Comparison of ENCODE assay signal across 19 cellular contexts in the genomic region with DNA sequence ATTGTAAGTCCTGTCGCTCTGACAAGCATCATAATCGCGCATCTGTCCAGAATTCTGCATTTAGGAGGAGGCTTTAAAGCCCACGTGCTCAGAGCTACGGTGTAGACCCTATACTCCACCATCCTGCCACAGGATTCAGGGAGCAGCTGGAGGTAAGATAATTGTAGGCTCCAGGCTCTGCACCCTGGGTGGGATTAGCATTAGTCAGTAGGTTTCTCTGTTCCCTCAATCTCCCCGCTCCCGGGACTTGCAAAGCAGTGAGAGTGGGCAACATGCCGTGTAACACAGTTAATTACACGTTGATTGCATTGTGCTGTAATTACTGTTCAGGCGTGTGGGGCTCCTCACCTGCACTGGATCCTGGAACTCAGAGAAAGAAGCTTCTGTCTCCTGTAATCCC.
A peak's percentile ranks its signal among the peaks of the same experiment; 100 is the strongest.
DNase-seq lines count a peak whose midpoint lies in the region; ATAC-seq lines count a peak whose summit lies in the region.
"Had no signal": no experiment of that assay in that cellular context is flagged by ENCODE, and none has a peak within 500 bp of the region (broad histone marks: within the 10 kb centered on the region; RNA-seq: fewer than 3 reads in every experiment).

No MANE protein-coding gene starts in this region.

- DNase-seq in Daoy (ENCODE audit: low read depth) (peak; percentile 49), NCI-H146 (lab: John Stamatoyannopoulos, UW) (peak; percentile 90), NCI-H82 treated with DMSO at 0.1 percent for 48 hours (lab: John Stamatoyannopoulos, UW; ENCODE audit: unreplicated experiment) (peak; percentile 78), left kidney (ENCODE audit: low read depth, low spot score) (peak; percentile 38)
- no peak for DNase-seq in stimulated activated CD4-positive, alpha-beta T cell treated with anti-CD3 and anti-CD28 coated beads, Interleukin-2, amount 100 ng/mL, for 24 hours
- DNase-seq: activated CD4-positive, alpha-beta T cell treated with anti-CD3 and anti-CD28 coated beads, Interleukin-2, amount 50 U/mL, for 48 hours; activated CD8-positive, alpha-beta memory T cell treated with anti-CD3 and anti-CD28 coated beads, Interleukin-2, amount 50 U/mL, for 4 hours; activated naive CD4-positive, alpha-beta T cell treated with anti-CD3 and anti-CD28 coated beads, Interleukin-2, amount 50 U/mL, for 16 hours; amniotic stem cell; brain microvascular endothelial cell; mesendoderm; NCI-H2029; NCI-H446 treated with DMSO at 0.1 percent for 48 hours; sigmoid colon; stimulated activated naive CD4-positive, alpha-beta T cell; T-helper 1 cell had no signal

- no peak for ATAC-seq in HG03159 (IDR thresholded peaks at IDR 0.05; ENCODE audit: unreplicated experiment)
- ATAC-seq in GM19351 (IDR thresholded peaks at IDR 0.05; ENCODE audit: unreplicated experiment), result no peak
- ATAC-seq in GM18907 (IDR thresholded peaks at IDR 0.05; ENCODE audit: unreplicated experiment), result no peak

Comparison
In these comparisons a context has a peak if more than half of its experiments do, and no peak if none do; other contexts are left out.
1. DNase-seq: peak in Daoy (single experiment), NCI-H146 (single experiment), NCI-H82 treated with DMSO at 0.1 percent for 48 hours (single experiment) and left kidney (single experiment); none in stimulated activated CD4-positive, alpha-beta T cell treated with anti-CD3 and anti-CD28 coated beads, Interleukin-2, amount 100 ng/mL, for 24 hours (0 of 2).